Comparison of ENCODE assay signal across 26 cellular contexts in the genomic region with DNA sequence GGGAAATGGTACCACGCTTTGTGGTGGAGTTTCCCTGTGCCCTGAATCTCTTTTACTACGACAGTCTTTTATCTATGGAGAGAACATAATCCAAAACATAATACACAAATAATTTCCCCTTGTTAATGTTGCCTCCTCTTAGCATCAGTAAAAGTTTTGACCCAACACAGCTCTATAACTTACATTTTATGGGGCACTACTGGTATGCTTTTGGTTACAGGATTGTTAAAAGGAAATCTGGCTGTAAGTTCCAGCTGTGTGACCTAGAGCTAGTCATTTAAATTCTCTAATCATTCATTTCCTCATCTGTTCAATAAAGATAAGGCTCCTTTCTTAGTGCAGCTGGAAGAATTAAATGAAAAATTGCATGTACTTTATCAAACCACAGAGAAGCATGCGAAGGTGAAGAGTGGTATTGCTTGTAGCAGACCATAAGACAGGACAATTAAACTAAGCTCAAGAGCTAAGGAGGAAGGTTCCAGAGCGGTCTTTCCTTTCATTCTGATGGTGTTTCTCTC. TPM values are rescaled to one million over a fixed set of nuclear protein-coding genes. Genes with fewer than 3 reads are reported as not detected.
DNase-seq lines count a peak whose midpoint lies in the region; ATAC-seq, FAIRE-seq and TF ChIP-seq lines count a peak whose summit lies in the region.
"Had no signal": no experiment of that assay in that cellular context is flagged by ENCODE, and none has a peak within 500 bp of the region (broad histone marks: within the 10 kb centered on the region; RNA-seq: fewer than 3 reads in every experiment).

No MANE protein-coding gene starts in this region.

- ATAC-seq in SK-N-SH treated with all-trans-retinoic acid at 6 μM for 48 hours = no peak
- ATAC-seq in K562 = peak; percentile 72

- H4K20me1 ChIP-seq in K562 (replicated peaks; ENCODE audit: control insufficient read depth, insufficient read depth, low read length) = no peaks in the 10 kb centered on the region

- H3K9me3 Mint-ChIP-seq in mesothelial cell of epicardium (no peaks in the 10 kb centered on the region), glutamatergic neuron (ENCODE audit: unreplicated experiment) (no peaks in the 10 kb centered on the region)
- H3K9me3 Mint-ChIP-seq: CD8-positive, alpha-beta memory T cell; HFFc6 had no signal

- CTCF ChIA-PET in A673 (lab: Charles Lee) = no interaction called here
- CTCF ChIA-PET in K562 (lab: Yijun Ruan, JAX; ENCODE audit: low intra/inter-chr PET ratio) = no interaction called here

- no peaks in the 10 kb centered on the region for H3K9me1 ChIP-seq in K562 (ENCODE audit: control insufficient read depth, insufficient read depth, low read length)

- H3K4me3 ChIP-seq in A673 (ENCODE audit: low read depth, low read length, poor library complexity, severe bottlenecking) (no peak overlapping the region), K562 (no peak overlapping the region)
- H3K4me3 ChIP-seq: Peyer's patch had no signal

- H3K9ac ChIP-seq in K562 (ENCODE audit: insufficient read depth in 1 of 2, low read depth in 2 of 2, low read length in 2 of 2) = no peak overlapping the region
- H3K9ac ChIP-seq: KMS-11 had no signal

- H3K27me3 Mint-ChIP-seq in mesothelial cell of epicardium (ENCODE audit: low read depth) (peaks cover 41% of the 10 kb centered on the region), glutamatergic neuron (ENCODE audit: unreplicated experiment) (no peaks in the 10 kb centered on the region)

- H3K4me3 Mint-ChIP-seq in mesothelial cell of epicardium (no peak overlapping the region), glutamatergic neuron (ENCODE audit: unreplicated experiment) (no peak overlapping the region)
- H3K4me3 Mint-ChIP-seq: CD8-positive, alpha-beta memory T cell; HFFc6 had no signal

- peaks cover 7% of the 10 kb centered on the region for H3K4me1 Mint-ChIP-seq in mesothelial cell of epicardium
- peaks cover 2% of the 10 kb centered on the region for H3K4me1 Mint-ChIP-seq in glutamatergic neuron (ENCODE audit: low read depth, unreplicated experiment)
- H3K4me1 Mint-ChIP-seq: CD8-positive, alpha-beta memory T cell had no signal

- no peak overlapping the region for H3K4me2 ChIP-seq in K562 (ENCODE audit: insufficient read depth, low read length)
- H3K4me2 ChIP-seq: KMS-11 had no signal

- in situ Hi-C loops in K562 (cut with MboI) = no loop called here

- H3K27ac Mint-ChIP-seq in mesothelial cell of epicardium (peak overlapping the region; percentile 10), glutamatergic neuron (ENCODE audit: unreplicated experiment) (no peak overlapping the region)
- H3K27ac Mint-ChIP-seq: CD8-positive, alpha-beta memory T cell; HFFc6 had no signal

- TF ChIP-seq POLR2A in K562 (conservative IDR thresholded peaks at IDR 0.05) = no peak

- FAIRE-seq in K562 (lab: Jason Lieb, UNC) = no peak
- FAIRE-seq: GM12892 had no signal

- H3K27ac ChIP-seq in A673 (ENCODE audit: low read depth, low read length, poor library complexity, severe bottlenecking) = no peak overlapping the region
- H3K27ac ChIP-seq in K562 (ENCODE audit: extremely low read depth, low read depth, low read length) = no peak overlapping the region
- H3K27ac ChIP-seq: C4-2B, HL-60, KMS-11, Peyer's patch had no signal

- DNase-seq in A673 (ENCODE audit: low spot score) (peak; percentile 27), K562 (ENCODE audit: extremely low read depth in 1 of 4, low spot score in 3 of 4) (no peak), mesothelial cell of epicardium (ENCODE audit: low spot score in 2 of 2, unreplicated experiment in 2 of 2) (no peak), amygdala (lab: John Stamatoyannopoulos, UW) (no peak), glutamatergic neuron (no peak)
- no peak for DNase-seq in stimulated activated naive CD4-positive, alpha-beta T cell (lab: John Stamatoyannopoulos, UW)
- DNase-seq: 8988T; Calu3; CD8-positive, alpha-beta memory T cell; DMS153; H7; HFFc6; NCI-H1105; NCI-H1694; NCI-H2081; NCI-H2171 treated with DMSO at 0.1 percent for 48 hours; NCI-H524 treated with DMSO at 0.1 percent for 48 hours; NCI-H82; Peyer's patch had no signal

- POLR2A ChIA-PET in A673 (lab: Charles Lee; ENCODE audit: low non-redundant PET) (no interaction called here), K562 (lab: Yijun Ruan, JAX) (interaction anchor here (0.6 to 1.9 kb wide), 11 partner anchors 9 to 1201 kb away, joined by 3 to 11 read pairs (median 3); a partner anchor contains a TSS)

- H3K36me3 ChIP-seq in A673 (ENCODE audit: insufficient read depth, low read length, poor library complexity, severe bottlenecking) (no peaks in the 10 kb centered on the region), K562 (ENCODE audit: control insufficient read depth, insufficient read depth, low read length) (no peaks in the 10 kb centered on the region)
- H3K36me3 ChIP-seq: Peyer's patch had no signal

- no peaks in the 10 kb centered on the region for H3K79me2 ChIP-seq in K562 (ENCODE audit: control insufficient read depth, insufficient read depth, low read length)

- H3K4me1 ChIP-seq in A673 (ENCODE audit: insufficient read depth, low read length, poor library complexity, severe bottlenecking) = no peaks in the 10 kb centered on the region
- no peaks in the 10 kb centered on the region; a peak in 1 of 5 replicates for H3K4me1 ChIP-seq in K562 (replicated peaks in 1 of 2; ENCODE audit: control insufficient read depth in 2 of 2, insufficient read depth in 2 of 2, low read length in 2 of 2)
- H3K4me1 ChIP-seq: Peyer's patch had no signal

- 1% methylated on average over 4 of the region's 4 CpGs for WGBS in K562 (ENCODE audit: insufficient coverage, low coverage, missing lambda C conversion rate)

- no peaks in the 10 kb centered on the region for H3K36me3 Mint-ChIP-seq in mesothelial cell of epicardium
- H3K36me3 Mint-ChIP-seq in glutamatergic neuron (ENCODE audit: unreplicated experiment) = no peaks in the 10 kb centered on the region
- H3K36me3 Mint-ChIP-seq: CD8-positive, alpha-beta memory T cell had no signal

- H3K27me3 ChIP-seq in A673 (replicated peaks; ENCODE audit: insufficient read depth, low read depth, low read length, poor library complexity) (no peaks in the 10 kb centered on the region), K562 (ENCODE audit: control insufficient read depth in 2 of 2, insufficient read depth in 2 of 2, low read length in 2 of 2) (peaks cover 5 to 25% of the 10 kb centered on the region in 2 experiments; a peak in 3 of 5 replicates)
- H3K27me3 ChIP-seq: Peyer's patch had no signal

- intact Hi-C loops in A673 (cut with micrococcal nuclease; ENCODE audit: unreplicated experiment) = no loop called here
- intact Hi-C loops in K562 (cut with micrococcal nuclease) = no loop called here

- TF ChIP-seq CTCF in A673 (conservative IDR thresholded peaks at IDR 0.05; ENCODE audit: low read depth, low read length) (no peak), K562 (IDR thresholded peaks at IDR 0.05 in 2 of 3, conservative IDR thresholded peaks at IDR 0.05 in 1 of 3; ENCODE audit: insufficient read depth in 2 of 3, low read depth in 1 of 3, low read length in 3 of 3) (no peak), mesothelial cell of epicardium (IDR thresholded peaks at IDR 0.05; ENCODE audit: unreplicated experiment) (no peak), glutamatergic neuron (IDR thresholded peaks at IDR 0.05; ENCODE audit: partially characterized antibody, unreplicated experiment) (no peak)

- no peak for TF ChIP-seq RAD21 in K562 (CRISPR knock-in tag; conservative IDR thresholded peaks at IDR 0.05 in 1 of 2, IDR thresholded peaks at IDR 0.05 in 1 of 2)

- no TSS peak for BruUV-seq in A673 (replicated peaks; lab: Mats Ljungman, UMichigan)
- no TSS peak for BruUV-seq in K562 (replicated peaks; lab: Mats Ljungman, UMichigan)

- no peak overlapping the region for H2AFZ ChIP-seq in K562 (ENCODE audit: low read depth, low read length)

- peak; percentile 20; the same call in 1 of the 2 replicates for TF ChIP-seq EP300 in K562 (IDR thresholded peaks at IDR 0.05; ENCODE audit: low read length)

- no peaks in the 10 kb centered on the region for H3K9me3 ChIP-seq in A673 (ENCODE audit: low read depth, low read length, poor library complexity, severe bottlenecking)
- no peaks in the 10 kb centered on the region for H3K9me3 ChIP-seq in K562 (replicated peaks; ENCODE audit: control insufficient read depth, insufficient read depth, low read depth, low read length)
- H3K9me3 ChIP-seq: Peyer's patch had no signal

RNA-seq across cellular contexts. Expression of a gene that starts 4.6 kb away (rescaled TPM):
- total RNA-seq in A673 (2021) (not detected in 2 replicates), K562 (2014; rRNA removed) (not detected in 2 replicates), K562 (2014; rRNA removed; fragmentation: Illumina TruSeq; extraction: Trizol) (not detected in 2 replicates), K562 (2015; rRNA removed; fragmentation: Illumina TruSeq; extraction: Trizol) (not detected in 2 replicates), K562 (2021) (not detected in 2 replicates), mesothelial cell of epicardium (not detected in 3 replicates), glutamatergic neuron (ENCODE audit: unreplicated experiment) (not detected)
- not detected in 2 replicates for total RNA-seq in K562 (2011; cell fraction: chromatin; rRNA removed; ENCODE audit: low replicate concordance)
- not detected in 2 replicates for total RNA-seq in K562 (2011; cell fraction: nucleolus; rRNA removed)
- total RNA-seq in K562 (2011; cell fraction: nucleoplasm; rRNA removed) = not detected in 2 replicates
- polyA plus RNA-seq in K562 (2011; rRNA removed) (not detected in 2 replicates), K562 (2014; fragmentation: Illumina TruSeq; extraction: Trizol) (not detected in 2 replicates), K562 (2014; fragmentation: Nextera tagmentation; extraction: Ambion mirVana) (not detected), K562 (2014; rRNA removed) (not detected in 2 replicates)
- polyA plus RNA-seq in K562 (2011; cell fraction: cytosol; rRNA removed) = not detected in 2 replicates
- polyA plus RNA-seq in K562 (2011; cell fraction: nucleus; rRNA removed) = not detected in 2 replicates
- not detected in 2 replicates for polyA plus RNA-seq in K562 (2012)
- not detected in 2 replicates for polyA minus RNA-seq in K562 (2011; rRNA and poly(A)+ RNA removed)
- not detected in 2 replicates for polyA minus RNA-seq in K562 (2011; cell fraction: cytosol; rRNA and poly(A)+ RNA removed)
- not detected in 2 replicates for polyA minus RNA-seq in K562 (2011; cell fraction: nucleus; rRNA and poly(A)+ RNA removed)
- total RNA-seq: Calu3; CD8-positive, alpha-beta memory T cell; G401; H7; HFFc6; HT-29; Peyer's patch had no signal
- polyA plus RNA-seq: CD8-positive, alpha-beta memory T cell had no signal

RNA-seq across cellular contexts. Expression of a gene that starts 36.7 kb away (rescaled TPM):
- total RNA-seq in A673 (2021) = 8.9 and 9.7 TPM in 2 replicates
- total RNA-seq in K562 (2011; cell fraction: chromatin; rRNA removed; ENCODE audit: low replicate concordance) = 7.8 and 13.4 TPM in 2 replicates
- total RNA-seq in K562 (2011; cell fraction: nucleolus; rRNA removed) = 4.8 and 5.9 TPM in 2 replicates
- total RNA-seq in K562 (2011; cell fraction: nucleoplasm; rRNA removed) = 8.2 and 15.0 TPM in 2 replicates
- total RNA-seq in K562 (2014; rRNA removed) = 4.4 and 4.8 TPM in 2 replicates
- total RNA-seq in K562 (2014; rRNA removed; fragmentation: Illumina TruSeq; extraction: Trizol) = 6.5 and 7.3 TPM in 2 replicates
- total RNA-seq in K562 (2015; rRNA removed; fragmentation: Illumina TruSeq; extraction: Trizol) = 6.1 and 6.7 TPM in 2 replicates
- total RNA-seq in K562 (2021) = 5.3 and 6.3 TPM in 2 replicates
- polyA plus RNA-seq in K562 (2011; rRNA removed) = 4.8 and 6.7 TPM in 2 replicates
- polyA plus RNA-seq in K562 (2011; cell fraction: cytosol; rRNA removed) = 2.0 and 2.8 TPM in 2 replicates
- 6.6 and 8.0 TPM in 2 replicates for polyA plus RNA-seq in K562 (2011; cell fraction: nucleus; rRNA removed)
- 3.9 and 8.4 TPM in 2 replicates for polyA plus RNA-seq in K562 (2012)
- polyA plus RNA-seq in K562 (2014; fragmentation: Illumina TruSeq; extraction: Trizol) = 5.9 and 6.6 TPM in 2 replicates
- polyA plus RNA-seq in K562 (2014; fragmentation: Nextera tagmentation; extraction: Ambion mirVana) = 1 to 10 TPM; 1.7 to 2.3 TPM
- 5.2 and 5.7 TPM in 2 replicates for polyA plus RNA-seq in K562 (2014; rRNA removed)
- 7.4 and 7.6 TPM in 2 replicates for polyA minus RNA-seq in K562 (2011; rRNA and poly(A)+ RNA removed)
- 2.9 and 3.2 TPM in 2 replicates for polyA minus RNA-seq in K562 (2011; cell fraction: cytosol; rRNA and poly(A)+ RNA removed)
- 5.3 and 6.3 TPM in 2 replicates for polyA minus RNA-seq in K562 (2011; cell fraction: nucleus; rRNA and poly(A)+ RNA removed)
- 15.8 to 17.1 TPM (median 15.9 TPM) in 3 replicates for total RNA-seq in mesothelial cell of epicardium
- total RNA-seq in glutamatergic neuron (ENCODE audit: unreplicated experiment) = 0.05 TPM

RNA-seq across cellular contexts. Expression of a gene that starts 51.8 kb away (rescaled TPM):
- not detected in 2 replicates for total RNA-seq in A673 (2021)
- not detected in 2 replicates for total RNA-seq in K562 (2011; cell fraction: chromatin; rRNA removed; ENCODE audit: low replicate concordance)
- total RNA-seq in K562 (2011; cell fraction: nucleolus; rRNA removed) = not detected in 2 replicates
- total RNA-seq in K562 (2011; cell fraction: nucleoplasm; rRNA removed) = not detected in 2 replicates
- total RNA-seq in K562 (2014; rRNA removed) = not detected in 2 replicates
- total RNA-seq in K562 (2014; rRNA removed; fragmentation: Illumina TruSeq; extraction: Trizol) = not detected in 2 replicates
- total RNA-seq in K562 (2015; rRNA removed; fragmentation: Illumina TruSeq; extraction: Trizol) = not detected in 2 replicates
- not detected in 2 replicates for total RNA-seq in K562 (2021)
- 0.08 TPM in 1 of 2 replicates, not detected in the other for polyA plus RNA-seq in K562 (2011; rRNA removed)
- polyA plus RNA-seq in K562 (2011; cell fraction: cytosol; rRNA removed) = not detected in 2 replicates
- 0.11 TPM in 1 of 2 replicates, not detected in the other for polyA plus RNA-seq in K562 (2011; cell fraction: nucleus; rRNA removed)
- 0.32 TPM in 1 of 2 replicates, not detected in the other for polyA plus RNA-seq in K562 (2012)
- polyA plus RNA-seq in K562 (2014; fragmentation: Illumina TruSeq; extraction: Trizol) = not detected in 2 replicates
- under 1 TPM in 1 of 2 experiments, not detected in 1; 0.04 TPM for polyA plus RNA-seq in K562 (2014; fragmentation: Nextera tagmentation; extraction: Ambion mirVana)
- polyA plus RNA-seq in K562 (2014; rRNA removed) = not detected in 2 replicates
- not detected in 2 replicates for polyA minus RNA-seq in K562 (2011; rRNA and poly(A)+ RNA removed)
- not detected in 2 replicates for polyA minus RNA-seq in K562 (2011; cell fraction: cytosol; rRNA and poly(A)+ RNA removed)
- polyA minus RNA-seq in K562 (2011; cell fraction: nucleus; rRNA and poly(A)+ RNA removed) = not detected in 2 replicates
- total RNA-seq in mesothelial cell of epicardium = not detected in 3 replicates
- total RNA-seq in glutamatergic neuron (ENCODE audit: unreplicated experiment) = not detected
- total RNA-seq: Calu3; CD8-positive, alpha-beta memory T cell; G401; H7; HFFc6; HT-29; Peyer's patch had no signal
- polyA plus RNA-seq: CD8-positive, alpha-beta memory T cell had no signal
